Comparison of ENCODE assay signal across 8 cellular contexts in genomic region chr6:69796081-69796626, GRCh38. TPM values are rescaled to one million over a fixed set of nuclear protein-coding genes. Genes with fewer than 3 reads are reported as not detected.
DNase-seq lines count a peak whose midpoint lies in the region; ATAC-seq and TF ChIP-seq lines count a peak whose summit lies in the region.

No MANE protein-coding gene starts in this region.

- H3K4me3 Mint-ChIP-seq in Calu3 (ENCODE audit: low read depth, unreplicated experiment): peak overlapping the region; percentile 97

- H3K27ac Mint-ChIP-seq in Calu3 (ENCODE audit: unreplicated experiment): peak overlapping the region; percentile 99

- H3K27ac ChIP-seq in HL-60 (replicated peaks): peak overlapping the region; percentile 87
- H3K27ac ChIP-seq in OCI-LY7 (ENCODE audit: low read depth, low read length, poor library complexity, severe bottlenecking): peak overlapping the region; percentile 68

- H3K4me2 ChIP-seq in OCI-LY7 (ENCODE audit: low read length): peak overlapping the region; percentile 85

- peaks cover 23% of the 10 kb centered on the region for H3K36me3 Mint-ChIP-seq in Calu3 (ENCODE audit: insufficient read depth, unreplicated experiment)

- POLR2A ChIA-PET in OCI-LY7 (lab: Charles Lee): interaction anchor here (0.5 to 4.2 kb wide), 7 partner anchors 17 to 499 kb away, joined by 3 to 37 read pairs (median 8); no protein-coding TSS in a partner anchor

- H3K79me2 ChIP-seq in OCI-LY7 (ENCODE audit: insufficient read depth, low read depth, low read length): peaks cover 48% of the 10 kb centered on the region; the same call in 1 of the 2 replicates

- intact Hi-C loops in Calu3 (cut with micrococcal nuclease; ENCODE audit: unreplicated experiment): no loop called here
- intact Hi-C loops in OCI-LY7 (cut with micrococcal nuclease; ENCODE audit: unreplicated experiment): loop anchor here (2.0 to 5.0 kb wide), 2 partner anchors 71 to 85 kb away; partner anchors contain the start of gene COL19A1

- peaks cover 7% of the 10 kb centered on the region; the same call in 1 of the 2 replicates for H4K20me1 ChIP-seq in OCI-LY7 (ENCODE audit: insufficient read depth, low read length)

- H3K36me3 ChIP-seq in OCI-LY7 (ENCODE audit: insufficient read depth, low read length): peaks cover 4% of the 10 kb centered on the region; the same call in 1 of the 2 replicates

- H3K9me3 Mint-ChIP-seq in Calu3 (ENCODE audit: low read depth, unreplicated experiment): peaks cover 2% of the 10 kb centered on the region

- H3K4me3 ChIP-seq in HL-60 (replicated peaks; ENCODE audit: insufficient read depth, low read length) (peak overlapping the region; percentile 71), OCI-LY7 (ENCODE audit: low read depth, low read length, poor library complexity, severe bottlenecking) (peak overlapping the region; percentile 91), astrocyte of the cerebellum (ENCODE audit: low read depth, low read length) (peak overlapping the region; percentile 89)

- no peaks in the 10 kb centered on the region for H3K27me3 ChIP-seq in HL-60 (ENCODE audit: insufficient read depth, poor library complexity, severe bottlenecking)

- BruUV-seq in Calu3 (replicated peaks; lab: Mats Ljungman, UMichigan) (TSS peak; percentile 96), OCI-LY7 (replicated peaks; lab: Mats Ljungman, UMichigan) (no TSS peak)

- peaks cover 17% of the 10 kb centered on the region for H3K4me1 ChIP-seq in OCI-LY7 (ENCODE audit: insufficient read depth, low read length, poor library complexity, severe bottlenecking)

- TF ChIP-seq CTCF in Calu3 (IDR thresholded peaks at IDR 0.05; ENCODE audit: unreplicated experiment) (no peak), HL-60 (IDR thresholded peaks at IDR 0.05; ENCODE audit: insufficient read depth, low read length) (no peak), OCI-LY7 (conservative IDR thresholded peaks at IDR 0.05; ENCODE audit: low read length) (no peak), astrocyte of the cerebellum (IDR thresholded peaks at IDR 0.05; ENCODE audit: low read depth, low read length, missing control alignments) (no peak)

- H3K27me3 Mint-ChIP-seq in Calu3 (ENCODE audit: unreplicated experiment): no peaks in the 10 kb centered on the region

- peak; percentile 21 for ATAC-seq in GM19372 (IDR thresholded peaks at IDR 0.05; ENCODE audit: low read depth, unreplicated experiment)

- H3K9me3 ChIP-seq in OCI-LY7 (ENCODE audit: low read length): no peaks in the 10 kb centered on the region

- DNase-seq in Calu3 (peak; percentile 64), HL-60 (ENCODE audit: low read depth in 1 of 2, low spot score in 1 of 2) (peak in 1 of 2 experiments; percentile 22), OCI-LY7 (ENCODE audit: low spot score) (peak; percentile 69), astrocyte of the cerebellum (ENCODE audit: low read depth) (peak; percentile 11), hippocampal formation (lab: John Stamatoyannopoulos, UW) (peak; percentile 68 to 73), pulmonary artery endothelial cell (ENCODE audit: low read depth, low spot score) (peak; percentile 13), NCI-H446 (lab: John Stamatoyannopoulos, UW) (no peak)

- CTCF ChIA-PET in Calu3 (lab: Charles Lee): interaction anchor here (0.6 to 1.9 kb wide), 13 partner anchors 10 to 1202 kb away, joined by 3 to 14 read pairs (median 5); no protein-coding TSS in a partner anchor
- CTCF ChIA-PET in OCI-LY7 (lab: Charles Lee; ENCODE audit: unreplicated experiment): interaction anchor here (1.5 to 2.4 kb wide), 2 partner anchors 18 to 38 kb away, joined by 3 to 15 read pairs; no protein-coding TSS in a partner anchor

- peaks cover 42% of the 10 kb centered on the region for H3K4me1 Mint-ChIP-seq in Calu3 (ENCODE audit: low read depth, unreplicated experiment)

- H3K9me2 ChIP-seq in OCI-LY7 (ENCODE audit: insufficient read depth, low read length): no peaks in the 10 kb centered on the region

- in situ Hi-C loops in astrocyte of the cerebellum (cut with HindIII; ENCODE audit: low sequenced_read_pairs): no loop called here

- peak overlapping the region; percentile 79; the same call in 1 of the 2 replicates for H2AFZ ChIP-seq in OCI-LY7 (ENCODE audit: low read length)

RNA-seq across cellular contexts. Expression of gene LMBRD1, which starts 0.7 kb away (rescaled TPM):
- 35.7 and 36.6 TPM in 2 replicates for total RNA-seq in Calu3 (2022)
- 12.7 and 14.0 TPM in 2 replicates for total RNA-seq in OCI-LY7 (2014; rRNA removed; shearing (Covaris generic))
- total RNA-seq in OCI-LY7 (2022): 16.3 and 20.8 TPM in 2 replicates
- 11.9 and 12.6 TPM in 2 replicates for total RNA-seq in pulmonary artery endothelial cell

Comparison
In these comparisons a context has a peak if more than half of its experiments do, and no peak if none do; other contexts are left out.
1. DNase-seq: peak in Calu3 (single experiment), OCI-LY7 (single experiment), astrocyte of the cerebellum (single experiment), hippocampal formation (2 of 2) and pulmonary artery endothelial cell (single experiment); none in NCI-H446 (0 of 2).
2. Peak in every context shown above with its lines, with median percentiles within 50 percentile points of each other: H3K4me3 ChIP-seq.